In the genomic region with DNA sequence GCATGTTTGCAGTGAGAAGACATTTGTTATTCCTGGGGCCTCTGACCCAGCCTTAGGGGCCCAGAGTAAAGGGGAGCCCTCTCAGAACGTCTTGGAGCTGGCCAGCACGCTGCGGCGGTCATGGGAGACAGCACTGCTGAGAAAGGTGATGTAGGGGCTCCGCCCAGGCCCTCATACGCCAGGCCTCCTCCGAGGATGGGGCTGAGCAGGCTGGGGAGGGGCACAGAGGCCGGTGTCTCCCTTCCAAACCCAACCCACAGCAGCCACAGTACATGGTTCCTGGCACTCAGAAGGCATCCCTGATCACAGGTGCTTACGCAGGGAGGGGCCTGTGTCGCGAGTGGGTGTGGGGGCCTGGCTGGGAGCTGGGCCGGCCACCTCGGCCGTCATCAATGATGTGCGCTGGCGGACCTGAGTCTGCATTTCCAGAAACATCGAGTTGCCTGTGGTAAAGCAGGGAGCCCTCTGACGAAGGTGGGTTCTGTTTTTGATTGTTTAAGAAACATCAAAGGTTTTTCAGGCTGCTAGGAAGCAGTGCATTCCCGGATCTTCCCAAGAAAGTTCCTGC, we compare ENCODE assay signal across 20 cellular contexts. TPM values are rescaled to one million over a fixed set of nuclear protein-coding genes. Genes with fewer than 3 reads are reported as not detected.
A peak's percentile ranks its signal among the peaks of the same experiment; 100 is the strongest.
DNase-seq lines count a peak whose midpoint lies in the region; TF ChIP-seq lines count a peak whose summit lies in the region.
"Had no signal": no experiment of that assay in that cellular context is flagged by ENCODE, and none has a peak within 500 bp of the region (broad histone marks: within the 10 kb centered on the region; RNA-seq: fewer than 3 reads in every experiment).

No MANE protein-coding gene starts in this region.

- H3K27ac Mint-ChIP-seq in activated T-helper 2 cell treated with anti-CD3 and anti-CD28 coated beads, Interferon-gamma antibody, Interleukin-2, Interleukin-4, amounts not matched to agents 10 μg/mL and 5 μg/mL and 100 μg/mL, durations not matched to agents 14 hours and 24 hours and 36 hours = peak overlapping the region; percentile 26
- H3K27ac Mint-ChIP-seq: CD14-positive monocyte had no signal

- intact Hi-C loops in activated T-helper 2 cell treated with anti-CD3 and anti-CD28 coated beads, Interferon-gamma antibody, Interleukin-2, Interleukin-4, amounts not matched to agents 10 μg/mL and 5 μg/mL and 100 μg/mL, durations not matched to agents 14 hours and 24 hours and 36 hours (cut with micrococcal nuclease) = no loop called here
- intact Hi-C loops in spleen (cut with DNase I; ENCODE audit: low total_unique reads) = no loop called here

- H3K9me3 Mint-ChIP-seq in activated T-helper 2 cell treated with anti-CD3 and anti-CD28 coated beads, Interferon-gamma antibody, Interleukin-2, Interleukin-4, amounts not matched to agents 10 μg/mL and 5 μg/mL and 100 μg/mL, durations not matched to agents 14 hours and 24 hours and 36 hours = no peaks in the 10 kb centered on the region

- no peak overlapping the region for H3K4me3 ChIP-seq in spleen

- no peak for TF ChIP-seq POLR2A in spleen (IDR thresholded peaks at IDR 0.05)

- H3K4me1 ChIP-seq in spleen = no peaks in the 10 kb centered on the region

- no peaks in the 10 kb centered on the region for H3K36me3 Mint-ChIP-seq in activated T-helper 2 cell treated with anti-CD3 and anti-CD28 coated beads, Interferon-gamma antibody, Interleukin-2, Interleukin-4, amounts not matched to agents 10 μg/mL and 5 μg/mL and 100 μg/mL, durations not matched to agents 14 hours and 24 hours and 36 hours (ENCODE audit: low read depth)
- H3K36me3 Mint-ChIP-seq: CD14-positive monocyte had no signal

- H3K36me3 ChIP-seq in KOPT-K1 (ENCODE audit: insufficient read depth, low read length) = peaks cover 6% of the 10 kb centered on the region
- no peaks in the 10 kb centered on the region for H3K36me3 ChIP-seq in spleen

- H3K9me3 ChIP-seq in KOPT-K1 (ENCODE audit: insufficient read depth, low read length, poor library complexity, severe bottlenecking) = no peaks in the 10 kb centered on the region
- no peaks in the 10 kb centered on the region for H3K9me3 ChIP-seq in spleen
- H3K9me3 ChIP-seq: SK-N-SH had no signal

- H3K4me1 Mint-ChIP-seq in activated T-helper 2 cell treated with anti-CD3 and anti-CD28 coated beads, Interferon-gamma antibody, Interleukin-2, Interleukin-4, amounts not matched to agents 10 μg/mL and 5 μg/mL and 100 μg/mL, durations not matched to agents 14 hours and 24 hours and 36 hours (ENCODE audit: low read depth) = peaks cover 2% of the 10 kb centered on the region
- H3K4me1 Mint-ChIP-seq: CD14-positive monocyte had no signal

- no peak for DNase-seq in activated T-helper 2 cell treated with anti-CD3 and anti-CD28 coated beads, Interferon-gamma antibody, Interleukin-2, Interleukin-4, amounts not matched to agents 10 μg/mL and 5 μg/mL and 100 μg/mL, durations not matched to agents 14 hours and 24 hours and 36 hours (ENCODE audit: low spot score)
- DNase-seq in spleen = peak; percentile 64
- no peak for DNase-seq in stimulated activated CD4-positive, alpha-beta T cell treated with anti-CD3 and anti-CD28 coated beads, Interleukin-2, amount 100 ng/mL, for 48 hours
- no peak for DNase-seq in NOMO-1 treated with DMSO at 0.1 percent for 48 hours (lab: John Stamatoyannopoulos, UW; ENCODE audit: unreplicated experiment)
- DNase-seq in GDM1 (lab: John Stamatoyannopoulos, UW) = no peak
- DNase-seq: ACHN; DMS79 treated with DMSO at 0.1 percent for 48 hours; IMR-90; Karpas-422; MM.1S; NCI-H1105; NCI-H2081; NCI-H748 treated with DMSO at 0.1 percent for 48 hours; NK-92 treated with Interleukin-12 subunit alpha and Interleukin-12 subunit beta, amount 100 ng/mL, for 24 hours; Right ventricle myocardium superior; SK-N-SH had no signal

- H3K27ac ChIP-seq in KOPT-K1 (ENCODE audit: low read depth, low read length, poor library complexity, severe bottlenecking) = peak overlapping the region; percentile 98
- peak overlapping the region; percentile 46 for H3K27ac ChIP-seq in layer of hippocampus (ENCODE audit: low read depth, low read length)
- no peak overlapping the region for H3K27ac ChIP-seq in spleen

- H3K27me3 ChIP-seq in layer of hippocampus (ENCODE audit: control insufficient read depth, insufficient read depth, low read length) (no peaks in the 10 kb centered on the region), spleen (replicated peaks in 1 of 7) (peaks cover 0 to 15% (median 0%) of the 10 kb centered on the region in 7 donors)

- H3K4me3 Mint-ChIP-seq in activated T-helper 2 cell treated with anti-CD3 and anti-CD28 coated beads, Interferon-gamma antibody, Interleukin-2, Interleukin-4, amounts not matched to agents 10 μg/mL and 5 μg/mL and 100 μg/mL, durations not matched to agents 14 hours and 24 hours and 36 hours (ENCODE audit: low read depth) = no peak overlapping the region
- H3K4me3 Mint-ChIP-seq: CD14-positive monocyte had no signal

- no peak for TF ChIP-seq CTCF in spleen (IDR thresholded peaks at IDR 0.05 in 8 of 11, conservative IDR thresholded peaks at IDR 0.05 in 3 of 11)

- peaks cover 8% of the 10 kb centered on the region for H3K27me3 Mint-ChIP-seq in activated T-helper 2 cell treated with anti-CD3 and anti-CD28 coated beads, Interferon-gamma antibody, Interleukin-2, Interleukin-4, amounts not matched to agents 10 μg/mL and 5 μg/mL and 100 μg/mL, durations not matched to agents 14 hours and 24 hours and 36 hours (ENCODE audit: low read depth)

- 82 to 90% (median 86%) methylated on average over 12 to 19 of the region's 19 CpGs for WGBS in spleen, 5 donors

RNA-seq across cellular contexts. Expression of gene PXDN, which starts 51.0 kb away (rescaled TPM):
- 2.0 and 2.3 TPM in 2 replicates for total RNA-seq in activated T-helper 2 cell treated with anti-CD3 and anti-CD28 coated beads, Interferon-gamma antibody, Interleukin-2, Interleukin-4, amounts not matched to agents 10 μg/mL and 5 μg/mL and 100 μg/mL, durations not matched to agents 14 hours and 24 hours and 36 hours
- total RNA-seq in spleen = 10 to 100 TPM; 25.1 to 49.3 (median 38.7) TPM
- polyA plus RNA-seq in spleen = 1 to 10 TPM; 1.9 to 3.6 (median 1.9) TPM
- total RNA-seq: OCI-LY7 had no signal
- polyA plus RNA-seq: CD14-positive monocyte had no signal

Comparison
In these comparisons a context has a peak if more than half of its experiments do, and no peak if none do; other contexts are left out.
1. H3K27ac ChIP-seq: peak in KOPT-K1 (single experiment) and layer of hippocampus (single experiment); none in spleen (0 of 8).